7 cellular contexts compared by ENCODE assay signal in genomic region chr3:124584552-124585391, GRCh38.
A peak's percentile ranks its signal among the peaks of the same experiment; 100 is the strongest.
DNase-seq lines count a peak whose midpoint lies in the region; ATAC-seq and TF ChIP-seq lines count a peak whose summit lies in the region.

No MANE protein-coding gene starts in this region.

- H3K4me1 ChIP-seq in ascending aorta: peaks cover 0 to 15% of the 10 kb centered on the region in 2 donors
- peaks cover 24% of the 10 kb centered on the region for H3K4me1 ChIP-seq in iPS-18a (ENCODE audit: control insufficient read depth, low read depth, low read length)
- peaks cover 0 to 14% (median 11%) of the 10 kb centered on the region in 4 donors for H3K4me1 ChIP-seq in sigmoid colon

- no peak for TF ChIP-seq POLR2A in sigmoid colon (IDR thresholded peaks at IDR 0.05)

- DNase-seq in RPMI8226: peak; percentile 57
- DNase-seq in ascending aorta (ENCODE audit: low spot score in 2 of 2): peak; percentile 31 to 89
- peak; percentile 68 for DNase-seq in sigmoid colon
- no peak for DNase-seq in MV-4-11 (lab: John Stamatoyannopoulos, UW)

- peak overlapping the region; percentile 62 to 65 for H3K4me3 ChIP-seq in ascending aorta
- H3K4me3 ChIP-seq in iPS-18a (ENCODE audit: low read length): peak overlapping the region; percentile 65
- peak overlapping the region; percentile 19 to 53 (median 42) for H3K4me3 ChIP-seq in sigmoid colon

- TF ChIP-seq EP300 in sigmoid colon (IDR thresholded peaks at IDR 0.05): no peak

- H3K27me3 ChIP-seq in ascending aorta (no peaks in the 10 kb centered on the region), iPS-18a (ENCODE audit: control insufficient read depth, insufficient read depth, low read length) (peaks cover 54% of the 10 kb centered on the region), sigmoid colon (peaks cover 0 to 34% (median 7%) of the 10 kb centered on the region in 3 donors)

- H3K9ac ChIP-seq in iPS-18a (ENCODE audit: low read length): no peak overlapping the region

- 1 to 3% methylated on average over 59 of the region's 59 CpGs for WGBS in sigmoid colon, 2 donors

- H3K27ac ChIP-seq in ascending aorta: peak overlapping the region; percentile 66 to 67
- no peak overlapping the region for H3K27ac ChIP-seq in iPS-18a (ENCODE audit: low read length)
- H3K27ac ChIP-seq in sigmoid colon: peak overlapping the region in 2 of 4 donors; percentile 40 to 62

- no peaks in the 10 kb centered on the region for H3K36me3 ChIP-seq in ascending aorta
- H3K36me3 ChIP-seq in iPS-18a (ENCODE audit: control insufficient read depth, low read depth, low read length): no peaks in the 10 kb centered on the region
- H3K36me3 ChIP-seq in sigmoid colon: no peaks in the 10 kb centered on the region

- intact Hi-C loops in ascending aorta (cut with DNase I) (no loop called here), sigmoid colon (cut with DNase I) (no loop called here)

- no peaks in the 10 kb centered on the region for H3K9me3 ChIP-seq in ascending aorta
- no peaks in the 10 kb centered on the region for H3K9me3 ChIP-seq in iPS-18a (ENCODE audit: control insufficient read depth, low read depth, low read length)
- H3K9me3 ChIP-seq in sigmoid colon: no peaks in the 10 kb centered on the region

- ATAC-seq in GM19455 (IDR thresholded peaks at IDR 0.05; ENCODE audit: unreplicated experiment) (peak; percentile 53), HG03432 (IDR thresholded peaks at IDR 0.05; ENCODE audit: unreplicated experiment) (no peak)

- TF ChIP-seq CTCF in ascending aorta (IDR thresholded peaks at IDR 0.05) (no peak), sigmoid colon (IDR thresholded peaks at IDR 0.05) (no peak)
